Comparison of ENCODE assay signal across 17 cellular contexts in the genomic region with DNA sequence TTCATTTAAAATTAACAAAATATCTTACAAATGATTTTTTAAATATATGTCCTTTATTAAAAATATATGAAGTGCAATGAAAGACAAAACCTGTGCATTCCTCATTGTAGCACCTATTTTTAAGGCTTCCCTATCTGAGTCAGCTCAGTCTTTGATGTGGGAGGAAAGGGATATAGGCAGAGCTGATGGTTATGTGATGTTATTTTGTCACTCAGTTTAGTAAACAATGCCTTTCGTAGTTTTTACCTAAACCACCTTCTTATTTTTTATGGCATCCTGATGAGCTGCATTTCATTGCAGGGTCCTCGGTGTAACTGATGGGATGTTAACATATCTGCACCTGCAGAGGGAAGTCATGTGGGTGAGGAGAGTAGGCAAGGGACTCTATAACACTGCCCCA.
"Had no signal": no experiment of that assay in that cellular context is flagged by ENCODE, and none has a peak within 500 bp of the region (broad histone marks: within the 10 kb centered on the region; RNA-seq: fewer than 3 reads in every experiment).

No MANE protein-coding gene starts in this region.

- H3K27ac ChIP-seq: coronary artery, left lung, tibial nerve had no signal

- H3K36me3 ChIP-seq: left lung, tibial nerve had no signal

- ATAC-seq: activated CD4-positive, CD25-positive, alpha-beta regulatory T cell treated with anti-CD3 and anti-CD28 coated beads, Interleukin-2, amount 50 U/mL, for 24 hours; activated CD8-positive, alpha-beta memory T cell treated with anti-CD3 and anti-CD28 coated beads, Interleukin-2, amount 10 ng/mL, durations not matched to agents 7 days and 5 days had no signal

- DNase-seq: activated CD4-positive, alpha-beta T cell treated with anti-CD3 and anti-CD28 coated beads, Interleukin-2, amount 50 U/mL, for 48 hours; activated CD8-positive, alpha-beta memory T cell treated with anti-CD3 and anti-CD28 coated beads, Interleukin-2, amount 10 ng/mL, durations not matched to agents 7 days and 5 days; activated naive CD4-positive, alpha-beta T cell; aorta; erythroblast; hypothalamus; kidney; left lung; mammary epithelial cell; midbrain; retina; stimulated activated CD8-positive, alpha-beta memory T cell treated with anti-CD3 and anti-CD28 coated beads, Interleukin-4, amount 100 ng/mL, for 48 hours; stimulated activated naive CD4-positive, alpha-beta T cell treated with Interleukin-2 at 50 U/mL for 16 hours had no signal

- H3K9me3 ChIP-seq: left lung, tibial nerve had no signal

- H3K4me1 ChIP-seq: left lung had no signal

- H3K4me3 Mint-ChIP-seq: activated CD8-positive, alpha-beta memory T cell treated with anti-CD3 and anti-CD28 coated beads, Interleukin-2, amount 10 ng/mL, durations not matched to agents 7 days and 5 days; nephron had no signal

- H3K36me3 Mint-ChIP-seq: activated CD8-positive, alpha-beta memory T cell treated with anti-CD3 and anti-CD28 coated beads, Interleukin-2, amount 10 ng/mL, durations not matched to agents 7 days and 5 days had no signal

- H3K4me3 ChIP-seq: coronary artery, left lung, tibial nerve had no signal

- H3K27ac Mint-ChIP-seq: activated CD8-positive, alpha-beta memory T cell treated with anti-CD3 and anti-CD28 coated beads, Interleukin-2, amount 10 ng/mL, durations not matched to agents 7 days and 5 days; nephron had no signal

- H3K9me3 Mint-ChIP-seq: nephron had no signal

- H3K27me3 ChIP-seq: left lung, tibial nerve had no signal
